Comparison of ENCODE assay signal across 20 cellular contexts in the genomic region with DNA sequence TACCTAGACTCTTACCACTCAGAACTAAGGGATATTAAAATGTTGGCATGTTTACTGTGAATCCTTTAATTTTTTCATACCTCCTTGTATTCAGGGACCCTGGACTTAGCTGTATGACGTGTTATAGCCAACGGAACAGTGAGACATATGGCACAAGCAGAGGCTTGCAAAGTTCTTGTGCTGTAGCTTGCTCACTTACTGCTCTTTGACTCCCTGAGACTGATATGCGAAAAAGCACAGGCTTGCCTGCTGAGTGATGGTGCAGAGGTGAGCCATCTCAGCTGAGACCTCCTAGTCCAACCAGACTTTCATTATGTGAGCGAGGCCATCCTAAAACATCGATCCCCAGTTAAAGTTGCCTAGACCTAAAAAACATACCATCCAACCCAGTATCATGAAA.
DNase-seq lines count a peak whose midpoint lies in the region; ATAC-seq and TF ChIP-seq lines count a peak whose summit lies in the region.
"Had no signal": no experiment of that assay in that cellular context is flagged by ENCODE, and none has a peak within 500 bp of the region (broad histone marks: within the 10 kb centered on the region; RNA-seq: fewer than 3 reads in every experiment).

No MANE protein-coding gene starts in this region.

- ATAC-seq in WTC11: peak; percentile 30; the same call in 1 of the 2 replicates
- no peak for ATAC-seq in GM21529 (IDR thresholded peaks at IDR 0.05; ENCODE audit: unreplicated experiment)
- ATAC-seq in HG03039 (IDR thresholded peaks at IDR 0.05; ENCODE audit: unreplicated experiment): no peak
- ATAC-seq: PC-3 had no signal

- H3K27me3 Mint-ChIP-seq in WTC11 (ENCODE audit: low read depth): no peaks in the 10 kb centered on the region
- H3K27me3 Mint-ChIP-seq: B cell; CD4-positive, CD25-positive, alpha-beta regulatory T cell; IgD-negative memory B cell had no signal

- CTCF ChIA-PET in WTC11 (lab: Charles Lee): interaction anchor here (1.4 kb wide), 1 partner anchor 240 kb away, joined by 5 read pairs; no protein-coding TSS in a partner anchor

- TF ChIP-seq CTCF in WTC11 (IDR thresholded peaks at IDR 0.05): no peak

- H3K9me3 Mint-ChIP-seq in WTC11: no peaks in the 10 kb centered on the region

- H3K27ac Mint-ChIP-seq in WTC11: no peak overlapping the region
- H3K27ac Mint-ChIP-seq: B cell; CD4-positive, CD25-positive, alpha-beta regulatory T cell had no signal

- peaks cover 21% of the 10 kb centered on the region for H3K4me1 Mint-ChIP-seq in WTC11
- H3K4me1 Mint-ChIP-seq: B cell; CD4-positive, CD25-positive, alpha-beta regulatory T cell; IgD-negative memory B cell had no signal

- peak; percentile 2 for DNase-seq in Daoy (ENCODE audit: low read depth)
- DNase-seq in HPDE6-E6E7 (ENCODE audit: extremely low spot score): peak; percentile 47
- no peak for DNase-seq in WTC11 (ENCODE audit: low spot score)
- peak; percentile 12 for DNase-seq in left kidney (ENCODE audit: low read depth, low spot score)
- DNase-seq in CD1c-positive myeloid dendritic cell (ENCODE audit: extremely low spot score): no peak
- DNase-seq: CD4-positive, CD25-positive, alpha-beta regulatory T cell; COR-L47; DMS 273 treated with DMSO at 0.1 percent for 48 hours; DND-41; NCI-H1417; NCI-H187; NCI-H2107; NCI-H446 treated with DMSO at 0.1 percent for 48 hours; NCI-H526 treated with DMSO at 0.1 percent for 48 hours; PC-3; SHP77 treated with DMSO at 0.1 percent for 48 hours had no signal

- H3K4me3 Mint-ChIP-seq in WTC11: no peak overlapping the region
- H3K4me3 Mint-ChIP-seq: B cell; CD4-positive, CD25-positive, alpha-beta regulatory T cell; IgD-negative memory B cell had no signal

- no peaks in the 10 kb centered on the region for H3K36me3 Mint-ChIP-seq in WTC11
- H3K36me3 Mint-ChIP-seq: CD4-positive, CD25-positive, alpha-beta regulatory T cell; IgD-negative memory B cell had no signal

- POLR2A ChIA-PET in WTC11 (lab: Charles Lee): no interaction called here

TF ChIP-seq in WTC11, 78 proteins besides CTCF, POLR2A, EP300 and RAD21:
- TF ChIP-seq ESRRA (CRISPR knock-in tag; IDR thresholded peaks at IDR 0.05; ENCODE audit: borderline replicate concordance) (no peak), ATF1 (CRISPR knock-in tag; IDR thresholded peaks at IDR 0.05) (no peak), ZNF317 (CRISPR knock-in tag; IDR thresholded peaks at IDR 0.05; ENCODE audit: borderline replicate concordance, low read depth) (no peak), GRHL2 (CRISPR knock-in tag; IDR thresholded peaks at IDR 0.05; ENCODE audit: insufficient replicate concordance, severe bottlenecking) (no peak), ZNF263 (CRISPR knock-in tag; IDR thresholded peaks at IDR 0.05; ENCODE audit: low read depth) (no peak), FOXK1 (CRISPR knock-in tag; IDR thresholded peaks at IDR 0.05) (no peak), JAZF1 (CRISPR knock-in tag; IDR thresholded peaks at IDR 0.05) (no peak), TEAD4 (CRISPR knock-in tag; IDR thresholded peaks at IDR 0.05) (no peak)

Comparison
In these comparisons a context has a peak if more than half of its experiments do, and no peak if none do; other contexts are left out.
1. DNase-seq: peak in Daoy (single experiment), HPDE6-E6E7 (single experiment) and left kidney (single experiment); none in WTC11 (single experiment) and CD1c-positive myeloid dendritic cell (single experiment).